In genomic region chr11:5655474-5655873, GRCh38 we compare ENCODE assay signal across 28 cellular contexts.
"Had no signal": no experiment of that assay in that cellular context is flagged by ENCODE, and none has a peak within 500 bp of the region (broad histone marks: within the 10 kb centered on the region; RNA-seq: fewer than 3 reads in every experiment).

No MANE protein-coding gene starts in this region.

- H3K4me1 ChIP-seq: colonic mucosa, esophagus muscularis mucosa, esophagus squamous epithelium, foreskin keratinocyte, gastrocnemius medialis, gastroesophageal sphincter, heart left ventricle, heart right ventricle had no signal

- DNase-seq: colonic mucosa; cortex of kidney; dermis blood vessel endothelial cell; dorsolateral prefrontal cortex; effector CD4-positive, alpha-beta T cell; effector CD8-positive, alpha-beta T cell; effector memory CD4-positive, alpha-beta T cell; effector memory CD8-positive, alpha-beta T cell; endodermal cell; erythroblast; esophagus squamous epithelium; foreskin fibroblast; foreskin keratinocyte; foreskin melanocyte; gastrocnemius medialis; glutamatergic neuron; head of caudate nucleus; heart left ventricle; heart right ventricle had no signal

- H3K27me3 ChIP-seq: colonic mucosa, dorsolateral prefrontal cortex, esophagus muscularis mucosa, esophagus squamous epithelium, foreskin keratinocyte, gastrocnemius medialis, gastroesophageal sphincter, heart left ventricle, heart right ventricle had no signal

- H3K36me3 ChIP-seq: colonic mucosa, esophagus squamous epithelium, gastrocnemius medialis, gastroesophageal sphincter, heart right ventricle had no signal

- ATAC-seq: effector memory CD8-positive, alpha-beta T cell; esophagus mucosa; foreskin keratinocyte; gastrocnemius medialis; gastroesophageal sphincter; heart left ventricle; heart right ventricle had no signal

- H3K27ac ChIP-seq: colonic mucosa, coronary artery, dorsolateral prefrontal cortex, epithelial cell of prostate, esophagus muscularis mucosa, esophagus squamous epithelium, foreskin keratinocyte, gastrocnemius medialis, gastroesophageal sphincter, heart left ventricle, heart right ventricle had no signal

- H3K9me3 ChIP-seq: colonic mucosa, esophagus squamous epithelium, gastrocnemius medialis, gastroesophageal sphincter had no signal

- FAIRE-seq: colon, endometrium, endothelial cell of umbilical vein, frontal cortex had no signal

- H3K4me3 ChIP-seq: colonic mucosa, coronary artery, dorsolateral prefrontal cortex, esophagus muscularis mucosa, esophagus squamous epithelium, gastrocnemius medialis, gastroesophageal sphincter, heart left ventricle, heart right ventricle had no signal
